Comparison of ENCODE assay signal across 33 cellular contexts in the genomic region with DNA sequence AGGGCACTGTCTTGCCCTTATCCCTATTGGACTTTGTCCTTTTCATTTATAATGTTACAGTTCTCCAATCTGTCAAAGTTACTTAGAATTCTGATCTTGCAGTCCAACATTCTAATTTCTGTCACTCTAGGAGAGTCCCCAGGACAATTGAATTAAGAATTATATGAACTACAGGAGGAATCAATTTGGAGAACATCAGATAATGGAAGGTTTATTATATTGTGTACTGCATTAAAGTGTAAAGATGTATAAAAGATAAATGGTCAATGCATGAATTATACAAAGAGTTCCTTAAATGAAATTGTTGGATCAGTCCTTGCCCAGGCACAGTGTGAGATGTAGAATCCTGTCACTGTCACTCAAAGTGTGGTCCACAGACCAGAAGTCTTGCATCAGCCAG.
"Had no signal": no experiment of that assay in that cellular context is flagged by ENCODE, and none has a peak within 500 bp of the region (broad histone marks: within the 10 kb centered on the region; RNA-seq: fewer than 3 reads in every experiment).

No MANE protein-coding gene starts in this region.

- H3K9me3 ChIP-seq: adrenal gland, body of pancreas had no signal

- FAIRE-seq: TTC549 had no signal

- H3K27ac ChIP-seq: adrenal gland, body of pancreas, brain microvascular endothelial cell, breast epithelium, VCaP had no signal

- H3K4me1 ChIP-seq: adrenal gland, body of pancreas, breast epithelium had no signal

- H3K36me3 ChIP-seq: adrenal gland, brain microvascular endothelial cell, breast epithelium had no signal

- DNase-seq: activated B cell treated with CpG ODN at 0.5 μM for 24 hours; activated CD4-positive, alpha-beta memory T cell treated with anti-CD3 and anti-CD28 coated beads for 36 hours; activated CD4-positive, alpha-beta T cell treated with anti-CD3 and anti-CD28 coated beads for 4 hours; activated CD4-positive, alpha-beta T cell treated with anti-CD3 and anti-CD28 coated beads, Interleukin-2, amount 10 ng/mL, durations not matched to agents 24 days and 14 days; activated CD4-positive, alpha-beta T cell treated with anti-CD3 and anti-CD28 coated beads, Interleukin-2, amount 50 U/mL, for 1 hour; activated CD4-positive, alpha-beta T cell treated with anti-CD3 and anti-CD28 coated beads, Interleukin-2, amount 50 U/mL, for 4 hours; activated CD4-positive, CD25-positive, alpha-beta regulatory T cell treated with anti-CD3 and anti-CD28 coated beads, Interleukin-2, amount 50 U/mL, for 72 hours; activated CD8-positive, alpha-beta memory T cell treated with anti-CD3 and anti-CD28 coated beads, Interleukin-2, amount 50 U/mL, for 4 hours; activated CD8-positive, alpha-beta T cell treated with anti-CD3 and anti-CD28 coated beads for 36 hours; activated effector memory CD4-positive, alpha-beta T cell treated with anti-CD3 and anti-CD28 coated beads, Interleukin-2, amount 50 U/mL, for 16 hours; activated gamma-delta T cell treated with Interleukin-2 at 50 U/mL for 16 hours; activated naive CD4-positive, alpha-beta T cell; activated naive CD4-positive, alpha-beta T cell treated with anti-CD3 and anti-CD28 coated beads for 36 hours; activated naive CD4-positive, alpha-beta T cell treated with anti-CD3 and anti-CD28 coated beads, Interleukin-2, amount 50 U/mL, for 16 hours; activated naive CD8-positive, alpha-beta T cell treated with anti-CD3 and anti-CD28 coated beads for 36 hours; activated T-cell treated with anti-CD3 and anti-CD28 coated beads for 4 hours; activated T-cell treated with anti-CD3 and anti-CD28 coated beads, Interleukin-2, amount 50 U/mL, for 1 hour; activated T-cell treated with anti-CD3 and anti-CD28 coated beads, Interleukin-2, amount 50 U/mL, for 4 hours; activated T-cell treated with anti-CD3 and anti-CD28 coated beads, Interleukin-2, amount 50 U/mL, for 72 hours; adrenal gland; amniotic stem cell; aorta; body of pancreas; brain microvascular endothelial cell; central memory CD4-positive, alpha-beta T cell; T-helper 1 cell; T-helper 2 cell; T-helper 9 cell had no signal

- H3K4me3 ChIP-seq: adrenal gland, body of pancreas, breast epithelium had no signal

- ATAC-seq: activated CD8-positive, alpha-beta T cell treated with anti-CD3 and anti-CD28 coated beads for 36 hours; activated naive CD4-positive, alpha-beta T cell treated with anti-CD3 and anti-CD28 coated beads, Interleukin-2, amount 50 U/mL, for 72 hours; activated T-cell treated with anti-CD3 and anti-CD28 coated beads, Interleukin-2, amount 50 U/mL, for 4 hours; activated T-cell treated with anti-CD3 and anti-CD28 coated beads, Interleukin-2, amount 50 U/mL, for 72 hours; activated T-helper 17 cell treated with anti-CD3 and anti-CD28 coated beads, Interleukin-2, amount 50 U/mL, for 72 hours; body of pancreas had no signal

- H3K27me3 ChIP-seq: adrenal gland, body of pancreas, brain microvascular endothelial cell, breast epithelium had no signal
